ENCODE assay signal across 8 cellular contexts in the genomic region with DNA sequence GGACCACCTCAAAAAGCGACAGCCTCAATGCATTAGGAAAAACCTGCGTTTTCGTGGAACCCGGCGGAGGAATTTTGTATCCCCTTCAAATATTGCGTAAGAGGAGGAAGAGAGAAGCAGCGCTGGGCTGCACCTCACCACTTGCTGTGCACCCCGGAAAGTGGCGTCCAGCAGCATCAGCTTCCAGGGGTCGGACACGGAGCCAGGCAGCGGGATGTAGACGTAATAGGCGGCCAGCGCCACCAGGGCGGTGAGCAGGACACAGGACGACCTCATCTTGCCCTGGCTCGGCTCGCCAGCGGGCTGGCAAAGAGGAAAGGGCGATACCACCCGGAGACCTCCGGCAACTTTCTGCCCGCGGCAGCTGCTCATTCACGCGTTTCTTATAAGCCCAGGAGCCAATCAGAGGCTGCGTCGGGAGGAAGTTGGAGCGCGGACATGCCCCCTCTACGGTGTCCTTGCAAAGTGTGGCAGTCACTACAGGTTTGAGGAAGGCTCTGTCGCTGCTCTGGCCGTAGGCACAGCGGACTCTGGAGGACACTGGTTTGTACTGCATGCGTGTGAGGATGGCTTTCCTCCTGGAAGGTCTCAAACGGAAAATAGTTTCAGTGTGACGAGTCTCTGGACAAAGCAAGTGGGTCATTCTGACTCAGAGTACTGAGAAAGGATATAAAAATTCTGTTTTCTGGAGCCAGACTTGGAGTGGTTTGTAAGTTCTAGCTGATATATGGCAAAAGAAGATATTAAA. TPM values are rescaled to one million over a fixed set of nuclear protein-coding genes. Genes with fewer than 3 reads are reported as not detected.
DNase-seq lines count a peak whose midpoint lies in the region; ATAC-seq, FAIRE-seq and TF ChIP-seq lines count a peak whose summit lies in the region.

A gene with protein sequence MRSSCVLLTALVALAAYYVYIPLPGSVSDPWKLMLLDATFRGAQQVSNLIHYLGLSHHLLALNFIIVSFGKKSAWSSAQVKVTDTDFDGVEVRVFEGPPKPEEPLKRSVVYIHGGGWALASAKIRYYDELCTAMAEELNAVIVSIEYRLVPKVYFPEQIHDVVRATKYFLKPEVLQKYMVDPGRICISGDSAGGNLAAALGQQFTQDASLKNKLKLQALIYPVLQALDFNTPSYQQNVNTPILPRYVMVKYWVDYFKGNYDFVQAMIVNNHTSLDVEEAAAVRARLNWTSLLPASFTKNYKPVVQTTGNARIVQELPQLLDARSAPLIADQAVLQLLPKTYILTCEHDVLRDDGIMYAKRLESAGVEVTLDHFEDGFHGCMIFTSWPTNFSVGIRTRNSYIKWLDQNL (minus strand): TSS at position 359 of the 748 bp plus-strand sequence. CDS start 83 bp downstream, at position 276.

- H3K4me2 ChIP-seq in astrocyte (ENCODE audit: low read length): peak within 1 kb of the TSS; percentile 92

- H3K4me3 ChIP-seq in astrocyte (ENCODE audit: insufficient read depth, low read depth, low read length): peak within 1 kb of the TSS; percentile 82
- peak within 1 kb of the TSS; percentile 92 for H3K4me3 ChIP-seq in rectal smooth muscle tissue (ENCODE audit: low read length)

- peak within 1 kb of the TSS; percentile 89 for H3K9ac ChIP-seq in astrocyte (ENCODE audit: low read length)
- H3K9ac ChIP-seq in rectal smooth muscle tissue (ENCODE audit: low read length): peak within 1 kb of the TSS; percentile 27

- ATAC-seq in GM18502 (IDR thresholded peaks at IDR 0.05; ENCODE audit: poor library complexity, unreplicated experiment): peak; percentile 100
- peak; percentile 99 for ATAC-seq in HG02970 (IDR thresholded peaks at IDR 0.05; ENCODE audit: low FRiP score, unreplicated experiment)

- H2AFZ ChIP-seq in astrocyte (ENCODE audit: low read depth, low read length): peak within 1 kb of the TSS; percentile 38

- no peaks in the 10 kb centered on the region for H3K36me3 Mint-ChIP-seq in astrocyte (ENCODE audit: low read depth, unreplicated experiment)

- H3K36me3 ChIP-seq in astrocyte (ENCODE audit: insufficient read depth, low read length): no peaks in the 10 kb centered on the region
- H3K36me3 ChIP-seq in rectal smooth muscle tissue (ENCODE audit: control insufficient read depth, insufficient read depth, low read length): no peaks in the 10 kb centered on the region

- H3K9me3 ChIP-seq in astrocyte (ENCODE audit: insufficient read depth, low read depth, low read length): no peaks in the 10 kb centered on the region

- H3K4me1 Mint-ChIP-seq in astrocyte (ENCODE audit: low read depth, unreplicated experiment): peaks cover 8% of the 10 kb centered on the region

- H3K27me3 ChIP-seq in astrocyte (ENCODE audit: insufficient read depth, low read length) (no peaks in the 10 kb centered on the region), rectal smooth muscle tissue (ENCODE audit: control insufficient read depth, insufficient read depth, low read length) (no peaks in the 10 kb centered on the region)

- no peaks in the 10 kb centered on the region for H3K27me3 Mint-ChIP-seq in astrocyte (ENCODE audit: low read depth, unreplicated experiment)

- H3K27ac Mint-ChIP-seq in astrocyte (ENCODE audit: unreplicated experiment): peak within 1 kb of the TSS; percentile 84

- H4K20me1 ChIP-seq in astrocyte (ENCODE audit: insufficient read depth, low read length): peaks cover 7% of the 10 kb centered on the region

- peaks cover 43% of the 10 kb centered on the region for H3K79me2 ChIP-seq in astrocyte (ENCODE audit: insufficient read depth, low read length)

- DNase-seq in NCI-H187 treated with DMSO at 0.1 percent for 48 hours (lab: John Stamatoyannopoulos, UW): peak; percentile 75
- DNase-seq in T-helper 22 cell (ENCODE audit: low read depth): peak; percentile 41
- peak; percentile 98 for DNase-seq in astrocyte (ENCODE audit: low read depth)
- DNase-seq in hepatic stellate cell (ENCODE audit: low spot score): peak; percentile 90
- no peak for DNase-seq in cortex of kidney (lab: John Stamatoyannopoulos, UW)

- H3K4me1 ChIP-seq in astrocyte (ENCODE audit: insufficient read depth, low read length): peaks cover 13% of the 10 kb centered on the region
- H3K4me1 ChIP-seq in rectal smooth muscle tissue (ENCODE audit: control insufficient read depth, insufficient read depth, low read length): peaks cover 5% of the 10 kb centered on the region

- H3K27ac ChIP-seq in astrocyte (ENCODE audit: low read depth, low read length) (peak within 1 kb of the TSS; percentile 97), rectal smooth muscle tissue (ENCODE audit: low read depth, low read length) (peak within 1 kb of the TSS; percentile 78)

- FAIRE-seq in astrocyte (lab: Jason Lieb, UNC): peak; percentile 92

- TF ChIP-seq CTCF in astrocyte (IDR thresholded peaks at IDR 0.05; ENCODE audit: insufficient read depth, low read depth, low read length): peak; percentile 86

- H3K9me3 Mint-ChIP-seq in astrocyte (ENCODE audit: unreplicated experiment): no peaks in the 10 kb centered on the region

- H3K4me3 Mint-ChIP-seq in astrocyte (ENCODE audit: unreplicated experiment): peak within 1 kb of the TSS; percentile 92

RNA-seq across cellular contexts. Expression of the gene that starts here (rescaled TPM):
- 14.1 and 16.9 TPM in 2 replicates for total RNA-seq in astrocyte
